Comparison of ENCODE assay signal across 1 cellular context in genomic region chr17:48892940-48893645, GRCh38.
TF ChIP-seq lines count a peak whose summit lies in the region.

No MANE protein-coding gene starts in this region.

TF ChIP-seq in K562, 482 proteins besides CTCF, POLR2A, EP300 and RAD21 (continued from another document and continues in another):
- no peak for TF ChIP-seq ZMIZ1 (IDR thresholded peaks at IDR 0.05; ENCODE audit: low read depth in 2 of 2, low read length in 2 of 2)
- TF ChIP-seq SREBF1 (IDR thresholded peaks at IDR 0.05; ENCODE audit: borderline replicate concordance, low read depth, low read length): no peak
- no peak for TF ChIP-seq CXXC5 (CRISPR knock-in tag; IDR thresholded peaks at IDR 0.05)
- TF ChIP-seq NFIX (CRISPR knock-in tag; IDR thresholded peaks at IDR 0.05; ENCODE audit: low read depth): no peak
- no peak for TF ChIP-seq RAD51 (IDR thresholded peaks at IDR 0.05; ENCODE audit: borderline replicate concordance, low read depth)
- TF ChIP-seq LCOR (CRISPR knock-in tag; IDR thresholded peaks at IDR 0.05): no peak
- no peak for TF ChIP-seq FOXJ3 (CRISPR knock-in tag; IDR thresholded peaks at IDR 0.05)
- TF ChIP-seq RFX7 (CRISPR knock-in tag; IDR thresholded peaks at IDR 0.05): no peak
- no peak for TF ChIP-seq LEF1 (IDR thresholded peaks at IDR 0.05)
- no peak for TF ChIP-seq RB1 (IDR thresholded peaks at IDR 0.05; ENCODE audit: low read depth)
- no peak for TF ChIP-seq ZNF449 (CRISPR knock-in tag; IDR thresholded peaks at IDR 0.05)
- TF ChIP-seq MNT (conservative IDR thresholded peaks at IDR 0.05): peak in 1 of 2 experiments; percentile 11; a peak in 1 of 4 replicates
- TF ChIP-seq CHD7 (IDR thresholded peaks at IDR 0.05; ENCODE audit: low read depth, low read length): no peak
- no peak for TF ChIP-seq MBD2 (IDR thresholded peaks at IDR 0.05; ENCODE audit: borderline replicate concordance, low read depth)
- peak; percentile 25; the same call in 1 of the 2 replicates for TF ChIP-seq TAF7 (tag; IDR thresholded peaks at IDR 0.05)
- TF ChIP-seq ATF6 (CRISPR knock-in tag; IDR thresholded peaks at IDR 0.05): 0 out of 2 replicates have a peak, but pooled peaks have one; percentile 35
- TF ChIP-seq E2F8 (IDR thresholded peaks at IDR 0.05; ENCODE audit: low read depth, partially characterized antibody): no peak
- TF ChIP-seq ZBTB11 (CRISPR knock-in tag; IDR thresholded peaks at IDR 0.05): no peak
- TF ChIP-seq MEF2D (tag; conservative IDR thresholded peaks at IDR 0.05; ENCODE audit: low read depth): no peak
- TF ChIP-seq MEIS2 (IDR thresholded peaks at IDR 0.05; ENCODE audit: partially characterized antibody): no peak
- TF ChIP-seq NFRKB (IDR thresholded peaks at IDR 0.05; ENCODE audit: low read depth): no peak
- TF ChIP-seq TCF7 (IDR thresholded peaks at IDR 0.05; ENCODE audit: borderline replicate concordance): no peak; the same call in 1 of the 2 replicates
- TF ChIP-seq MED1 (CRISPR knock-in tag; IDR thresholded peaks at IDR 0.05; ENCODE audit: borderline replicate concordance): no peak
